Comparison of ENCODE assay signal across 8 cellular contexts in genomic region chr18:42298744-42299685, GRCh38.
A peak's percentile ranks its signal among the peaks of the same experiment; 100 is the strongest.
DNase-seq lines count a peak whose midpoint lies in the region; ATAC-seq and TF ChIP-seq lines count a peak whose summit lies in the region.

No MANE protein-coding gene starts in this region.

- peak; percentile 99 for ATAC-seq in GM18502 (IDR thresholded peaks at IDR 0.05; ENCODE audit: poor library complexity, unreplicated experiment)
- peak; percentile 84 for ATAC-seq in HG02938 (IDR thresholded peaks at IDR 0.05; ENCODE audit: unreplicated experiment)
- peak; percentile 74 for ATAC-seq in body of pancreas

- H3K9me3 ChIP-seq in body of pancreas, result no peaks in the 10 kb centered on the region

- H3K4me3 ChIP-seq in body of pancreas, result no peak overlapping the region

- WGBS in body of pancreas, 2 donors, result 28 to 31% methylated on average over 15 of the region's 15 CpGs

- TF ChIP-seq POLR2A in body of pancreas (IDR thresholded peaks at IDR 0.05), result no peak

- intact Hi-C loops in body of pancreas (cut with DNase I), result loop anchor here (5.0 kb wide), 1 partner anchor 1263 kb away; no protein-coding TSS in a partner anchor

- H3K4me1 ChIP-seq in body of pancreas, result no peaks in the 10 kb centered on the region

- H3K27ac ChIP-seq in 22Rv1, result peak overlapping the region; percentile 33; the same call in 1 of the 2 replicates
- no peak overlapping the region for H3K27ac ChIP-seq in body of pancreas

- H3K36me3 ChIP-seq in body of pancreas (replicated peaks in 1 of 2; ENCODE audit: insufficient read depth in 1 of 2, low read depth in 2 of 2), result no peaks in the 10 kb centered on the region

- TF ChIP-seq CTCF in 22Rv1 (IDR thresholded peaks at IDR 0.05) (peak; percentile 84), body of pancreas (IDR thresholded peaks at IDR 0.05) (peak; percentile 55 to 91 (median 71))

- H3K27me3 ChIP-seq in body of pancreas, result no peaks in the 10 kb centered on the region

- DNase-seq in NCI-H187 (lab: John Stamatoyannopoulos, UW) (peak; percentile 8 to 16), T-helper 9 cell (peak; percentile 32), body of pancreas (peak; percentile 66 to 77 (median 70)), iPS-NIHi11 (ENCODE audit: low spot score) (peak; percentile 75), smooth muscle cell of the brain vasculature (ENCODE audit: low read depth, low spot score) (peak; percentile 43)

Comparison
In these comparisons a context has a peak if more than half of its experiments do, and no peak if none do; other contexts are left out.
1. DNase-seq: peak in every context shown above with its lines; median percentile 75 in iPS-NIHi11; 70 in body of pancreas; 43 in smooth muscle cell of the brain vasculature; 32 in T-helper 9 cell; 12 in NCI-H187.